18 cellular contexts compared by ENCODE assay signal in the genomic region with DNA sequence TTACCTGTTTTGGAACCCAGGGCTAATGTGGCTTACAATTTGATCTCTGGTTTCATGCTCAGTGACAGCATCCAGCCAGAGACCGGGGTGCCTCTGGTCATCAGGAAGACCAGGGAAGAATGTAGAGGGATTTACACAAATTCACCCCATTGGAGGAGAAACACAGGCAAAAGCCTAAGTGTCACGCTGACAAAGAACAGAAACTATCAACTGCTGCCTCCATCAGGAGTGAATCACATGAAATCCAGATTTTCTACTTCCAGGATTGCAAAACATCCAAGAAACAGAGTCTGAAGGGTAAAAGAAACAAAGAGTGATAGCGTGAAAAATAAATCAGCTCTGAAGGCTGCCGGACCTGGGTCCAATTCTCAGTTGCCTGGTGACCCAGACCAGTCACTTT.
DNase-seq lines count a peak whose midpoint lies in the region; ATAC-seq, FAIRE-seq and TF ChIP-seq lines count a peak whose summit lies in the region.
"Had no signal": no experiment of that assay in that cellular context is flagged by ENCODE, and none has a peak within 500 bp of the region (broad histone marks: within the 10 kb centered on the region; RNA-seq: fewer than 3 reads in every experiment).

No MANE protein-coding gene starts in this region.

- H3K4me3 ChIP-seq in AG04450 (ENCODE audit: low read depth, low read length) (no peak overlapping the region), bronchial epithelial cell (ENCODE audit: low read depth, low read length) (no peak overlapping the region)
- H3K4me3 ChIP-seq: BLaER1 treated with 17β-estradiol and CSF1 and Interleukin-3, amounts not matched to agents 10 nM and 100 nM; SJCRH30 had no signal

- no peaks in the 10 kb centered on the region for H3K36me3 ChIP-seq in bronchial epithelial cell (ENCODE audit: control insufficient read depth, insufficient read depth, low read length)
- H3K36me3 ChIP-seq: BLaER1 treated with 17β-estradiol and CSF1 and Interleukin-3, amounts not matched to agents 10 nM and 100 nM; SJCRH30 had no signal

- no peak for DNase-seq in AG04450 (ENCODE audit: low read depth, low spot score)
- peak; percentile 68 for DNase-seq in HFFc6
- DNase-seq in bronchial epithelial cell (ENCODE audit: low read depth): peak; percentile 49
- peak; percentile 93 for DNase-seq in islet precursor cell
- no peak for DNase-seq in activated CD4-positive, alpha-beta memory T cell treated with anti-CD3 and anti-CD28 coated beads for 36 hours
- no peak for DNase-seq in 8988T
- no peak for DNase-seq in NCI-H1105 treated with DMSO at 0.1 percent for 48 hours (lab: John Stamatoyannopoulos, UW)
- DNase-seq: activated CD8-positive, alpha-beta memory T cell treated with anti-CD3 and anti-CD28 coated beads, Interleukin-2, amount 50 U/mL, for 4 hours; activated naive CD8-positive, alpha-beta T cell treated with anti-CD3 and anti-CD28 coated beads, Interleukin-2, amount 10 ng/mL, durations not matched to agents 7 days and 5 days; hypothalamus; NCI-H146; NCI-H774; SJCRH30; stimulated activated naive B cell treated with anti-CD40 and anti-IgM and Interleukin-4, amounts not matched to agents 10 μg/mL and 1 μg/mL and 100 μg/mL, for 72 hours had no signal

- no peaks in the 10 kb centered on the region; the same call in 1 of the 2 replicates for H3K27me3 Mint-ChIP-seq in HFFc6 (ENCODE audit: insufficient read depth)
- no peaks in the 10 kb centered on the region for H3K27me3 Mint-ChIP-seq in activated CD4-positive, alpha-beta memory T cell treated with anti-CD3 and anti-CD28 coated beads for 36 hours
- H3K27me3 Mint-ChIP-seq: memory B cell; stimulated activated naive B cell treated with anti-CD40 and anti-IgM and Interleukin-4, amounts not matched to agents 10 μg/mL and 1 μg/mL and 100 μg/mL, for 72 hours had no signal

- peak overlapping the region; percentile 43 for H3K27ac ChIP-seq in AG04450 (ENCODE audit: low read depth, low read length)
- H3K27ac ChIP-seq: BLaER1 treated with 17β-estradiol and CSF1 and Interleukin-3, amounts not matched to agents 10 nM and 100 nM; SJCRH30 had no signal

- H3K9me3 Mint-ChIP-seq in HFFc6: peaks cover 4% of the 10 kb centered on the region; the same call in 1 of the 2 replicates
- peaks cover 8% of the 10 kb centered on the region for H3K9me3 Mint-ChIP-seq in activated CD4-positive, alpha-beta memory T cell treated with anti-CD3 and anti-CD28 coated beads for 36 hours

- H3K27me3 ChIP-seq in AG04450 (ENCODE audit: control insufficient read depth, insufficient read depth, low read length): no peaks in the 10 kb centered on the region
- H3K27me3 ChIP-seq in bronchial epithelial cell (ENCODE audit: control insufficient read depth, insufficient read depth, low read length): peaks cover 2% of the 10 kb centered on the region
- H3K27me3 ChIP-seq: BLaER1 treated with 17β-estradiol and CSF1 and Interleukin-3, amounts not matched to agents 10 nM and 100 nM; SJCRH30 had no signal

- no peak for FAIRE-seq in bronchial epithelial cell (lab: Jason Lieb, UNC)

- H3K9me3 ChIP-seq in AG04450 (ENCODE audit: control insufficient read depth, insufficient read depth, low read length): no peaks in the 10 kb centered on the region; the same call in 1 of the 2 replicates
- H3K9me3 ChIP-seq: SJCRH30 had no signal

- POLR2A ChIA-PET in AG04450 (lab: Yijun Ruan, JAX): interaction anchor here (1.3 to 1.4 kb wide), 2 partner anchors 11 to 41 kb away, joined by 3 to 4 read pairs; no protein-coding TSS in a partner anchor
- POLR2A ChIA-PET in activated CD4-positive, alpha-beta memory T cell treated with anti-CD3 and anti-CD28 coated beads for 36 hours (lab: Charles Lee): no interaction called here

- no peak for TF ChIP-seq CTCF in AG04450 (IDR thresholded peaks at IDR 0.05; ENCODE audit: low read depth, low read length)
- no peak for TF ChIP-seq CTCF in HFFc6 (IDR thresholded peaks at IDR 0.05)
- no peak for TF ChIP-seq CTCF in bronchial epithelial cell (IDR thresholded peaks at IDR 0.05; ENCODE audit: insufficient read depth, low read length, severe bottlenecking)

- H3K36me3 Mint-ChIP-seq in HFFc6 (ENCODE audit: low read depth): peaks cover 7% of the 10 kb centered on the region; the same call in 1 of the 2 replicates
- no peaks in the 10 kb centered on the region for H3K36me3 Mint-ChIP-seq in activated CD4-positive, alpha-beta memory T cell treated with anti-CD3 and anti-CD28 coated beads for 36 hours

- no peak overlapping the region for H3K4me3 Mint-ChIP-seq in HFFc6
- no peak overlapping the region for H3K4me3 Mint-ChIP-seq in activated CD4-positive, alpha-beta memory T cell treated with anti-CD3 and anti-CD28 coated beads for 36 hours
- H3K4me3 Mint-ChIP-seq: activated naive CD8-positive, alpha-beta T cell treated with anti-CD3 and anti-CD28 coated beads, Interleukin-2, amount 10 ng/mL, durations not matched to agents 7 days and 5 days; IgD-negative memory B cell; memory B cell; stimulated activated naive B cell treated with anti-CD40 and anti-IgM and Interleukin-4, amounts not matched to agents 10 μg/mL and 1 μg/mL and 100 μg/mL, for 72 hours had no signal

- peak overlapping the region; percentile 72 for H3K27ac Mint-ChIP-seq in HFFc6
- no peak overlapping the region for H3K27ac Mint-ChIP-seq in activated CD4-positive, alpha-beta memory T cell treated with anti-CD3 and anti-CD28 coated beads for 36 hours
- H3K27ac Mint-ChIP-seq: activated naive CD8-positive, alpha-beta T cell treated with anti-CD3 and anti-CD28 coated beads, Interleukin-2, amount 10 ng/mL, durations not matched to agents 7 days and 5 days; IgD-negative memory B cell; memory B cell; stimulated activated naive B cell treated with anti-CD40 and anti-IgM and Interleukin-4, amounts not matched to agents 10 μg/mL and 1 μg/mL and 100 μg/mL, for 72 hours had no signal

- intact Hi-C loops in activated CD4-positive, alpha-beta memory T cell treated with anti-CD3 and anti-CD28 coated beads for 36 hours (cut with micrococcal nuclease): no loop called here

- CTCF ChIA-PET in AG04450 (lab: Charles Lee): interaction anchor here (0.8 kb wide), 1 partner anchor 65 kb away, joined by 3 read pairs; no protein-coding TSS in a partner anchor
- CTCF ChIA-PET in activated CD4-positive, alpha-beta memory T cell treated with anti-CD3 and anti-CD28 coated beads for 36 hours (lab: Charles Lee): no interaction called here

- peaks cover 33% of the 10 kb centered on the region for H3K4me1 Mint-ChIP-seq in HFFc6 (ENCODE audit: low read depth)
- H3K4me1 Mint-ChIP-seq in activated CD4-positive, alpha-beta memory T cell treated with anti-CD3 and anti-CD28 coated beads for 36 hours (ENCODE audit: low read depth): no peaks in the 10 kb centered on the region
- H3K4me1 Mint-ChIP-seq: activated naive CD8-positive, alpha-beta T cell treated with anti-CD3 and anti-CD28 coated beads, Interleukin-2, amount 10 ng/mL, durations not matched to agents 7 days and 5 days; IgD-negative memory B cell had no signal

- no peak for ATAC-seq in HG02798 (IDR thresholded peaks at IDR 0.05; ENCODE audit: poor library complexity, unreplicated experiment)
- ATAC-seq: stimulated activated naive B cell treated with anti-CD40 and anti-IgM and Interleukin-4, amounts not matched to agents 10 μg/mL and 1 μg/mL and 100 μg/mL, for 72 hours had no signal

Comparison
In these comparisons a context has a peak if more than half of its experiments do, and no peak if none do; other contexts are left out.
1. DNase-seq: peak in HFFc6 (single experiment), bronchial epithelial cell (single experiment) and islet precursor cell (single experiment); none in AG04450 (single experiment), activated CD4-positive, alpha-beta memory T cell treated with anti-CD3 and anti-CD28 coated beads for 36 hours (single experiment), 8988T (single experiment) and NCI-H1105 treated with DMSO at 0.1 percent for 48 hours (single experiment).